Comparison of ENCODE assay signal across 1 cellular context in the genomic region with DNA sequence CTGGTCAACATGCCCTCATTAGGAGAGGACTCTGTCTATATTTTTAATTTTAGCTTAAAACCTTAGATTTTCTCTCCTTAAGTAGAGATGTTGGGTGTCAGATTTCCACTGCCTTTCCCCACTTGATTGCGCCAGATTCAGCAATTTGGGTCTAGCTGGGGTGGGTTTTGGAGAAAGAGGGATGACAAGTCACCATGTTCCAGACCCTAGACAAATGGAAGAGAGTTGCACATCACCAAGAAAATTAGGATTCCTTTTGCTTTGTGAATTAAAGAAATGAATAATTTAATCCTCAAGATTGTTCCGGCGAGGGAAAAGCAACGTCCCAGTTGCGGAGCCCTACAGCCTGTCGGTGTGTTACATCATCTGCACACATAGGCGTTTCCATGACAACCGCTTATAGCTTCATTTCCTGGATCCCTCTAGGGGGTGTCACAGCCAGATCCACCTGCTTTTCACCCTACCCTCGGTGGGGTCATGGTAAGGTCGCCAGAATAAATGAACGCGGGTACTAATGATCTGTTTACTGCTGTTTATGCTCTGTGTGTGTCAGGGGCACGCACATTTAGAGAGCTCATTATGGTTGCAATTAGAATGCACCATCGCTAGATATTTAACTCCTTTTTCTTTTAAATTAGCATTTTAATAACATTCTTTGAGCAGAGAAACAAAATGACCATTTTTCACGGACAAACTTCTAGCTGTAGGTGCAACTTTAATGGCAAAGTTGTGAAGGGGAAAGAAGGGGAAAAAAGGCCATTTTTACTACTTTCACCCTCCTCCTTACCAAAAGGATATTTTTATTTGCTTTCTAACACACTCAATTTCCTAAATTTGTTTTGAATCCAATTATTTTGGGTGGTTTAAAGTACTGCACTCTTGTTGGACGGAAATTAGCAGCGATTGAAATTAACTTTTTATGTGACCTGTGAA.
TF ChIP-seq lines count a peak whose summit lies in the region.

No MANE protein-coding gene starts in this region.

TF ChIP-seq in WTC11, 78 proteins besides CTCF, POLR2A, EP300 and RAD21 (continued from another document):
- TF ChIP-seq AR (CRISPR knock-in tag; IDR thresholded peaks at IDR 0.05) (no peak), E2F4 (CRISPR knock-in tag; IDR thresholded peaks at IDR 0.05; ENCODE audit: borderline replicate concordance, low read depth) (no peak), ZSCAN18 (CRISPR knock-in tag; IDR thresholded peaks at IDR 0.05) (no peak), ATF1 (CRISPR knock-in tag; IDR thresholded peaks at IDR 0.05) (no peak), ZNF263 (CRISPR knock-in tag; IDR thresholded peaks at IDR 0.05; ENCODE audit: low read depth) (no peak), RORB (CRISPR knock-in tag; IDR thresholded peaks at IDR 0.05) (no peak), TCF7 (CRISPR knock-in tag; IDR thresholded peaks at IDR 0.05; ENCODE audit: low read depth) (no peak), OVOL2 (CRISPR knock-in tag; IDR thresholded peaks at IDR 0.05; ENCODE audit: borderline replicate concordance) (no peak)
- TF ChIP-seq, protein P1, sequence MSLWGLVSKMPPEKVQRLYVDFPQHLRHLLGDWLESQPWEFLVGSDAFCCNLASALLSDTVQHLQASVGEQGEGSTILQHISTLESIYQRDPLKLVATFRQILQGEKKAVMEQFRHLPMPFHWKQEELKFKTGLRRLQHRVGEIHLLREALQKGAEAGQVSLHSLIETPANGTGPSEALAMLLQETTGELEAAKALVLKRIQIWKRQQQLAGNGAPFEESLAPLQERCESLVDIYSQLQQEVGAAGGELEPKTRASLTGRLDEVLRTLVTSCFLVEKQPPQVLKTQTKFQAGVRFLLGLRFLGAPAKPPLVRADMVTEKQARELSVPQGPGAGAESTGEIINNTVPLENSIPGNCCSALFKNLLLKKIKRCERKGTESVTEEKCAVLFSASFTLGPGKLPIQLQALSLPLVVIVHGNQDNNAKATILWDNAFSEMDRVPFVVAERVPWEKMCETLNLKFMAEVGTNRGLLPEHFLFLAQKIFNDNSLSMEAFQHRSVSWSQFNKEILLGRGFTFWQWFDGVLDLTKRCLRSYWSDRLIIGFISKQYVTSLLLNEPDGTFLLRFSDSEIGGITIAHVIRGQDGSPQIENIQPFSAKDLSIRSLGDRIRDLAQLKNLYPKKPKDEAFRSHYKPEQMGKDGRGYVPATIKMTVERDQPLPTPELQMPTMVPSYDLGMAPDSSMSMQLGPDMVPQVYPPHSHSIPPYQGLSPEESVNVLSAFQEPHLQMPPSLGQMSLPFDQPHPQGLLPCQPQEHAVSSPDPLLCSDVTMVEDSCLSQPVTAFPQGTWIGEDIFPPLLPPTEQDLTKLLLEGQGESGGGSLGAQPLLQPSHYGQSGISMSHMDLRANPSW (CRISPR knock-in tag; conservative IDR thresholded peaks at IDR 0.05; ENCODE audit: low read depth), result no peak
